Comparison of ENCODE assay signal across 8 cellular contexts in genomic region chr12:122356192-122356635, GRCh38.
DNase-seq lines count a peak whose midpoint lies in the region; ATAC-seq and TF ChIP-seq lines count a peak whose summit lies in the region.

No MANE protein-coding gene starts in this region.

- no peaks in the 10 kb centered on the region for H3K4me1 ChIP-seq in RWPE2 (ENCODE audit: insufficient read depth, poor library complexity, severe bottlenecking)

- no peaks in the 10 kb centered on the region for H3K9me3 ChIP-seq in RWPE2 (ENCODE audit: severe bottlenecking)

- no peaks in the 10 kb centered on the region for H3K27me3 ChIP-seq in RWPE2 (ENCODE audit: insufficient read depth, poor library complexity, severe bottlenecking)

- peaks cover 2% of the 10 kb centered on the region for H3K4me1 Mint-ChIP-seq in glutamatergic neuron (ENCODE audit: low read depth, unreplicated experiment)

- ATAC-seq in RWPE2 (ENCODE audit: low read depth) = peak; percentile 77

- H3K27me3 Mint-ChIP-seq in glutamatergic neuron (ENCODE audit: unreplicated experiment) = no peaks in the 10 kb centered on the region

- TF ChIP-seq CTCF in RWPE2 (IDR thresholded peaks at IDR 0.05; ENCODE audit: poor library complexity, severe bottlenecking) (peak; percentile 85), glutamatergic neuron (IDR thresholded peaks at IDR 0.05; ENCODE audit: partially characterized antibody, unreplicated experiment) (peak; percentile 82)

- peaks cover 72% of the 10 kb centered on the region for H3K36me3 ChIP-seq in RWPE2 (ENCODE audit: low read depth)

- no peak overlapping the region for H3K4me3 Mint-ChIP-seq in glutamatergic neuron (ENCODE audit: unreplicated experiment)

- H3K36me3 Mint-ChIP-seq in glutamatergic neuron (ENCODE audit: unreplicated experiment) = peaks cover 4% of the 10 kb centered on the region

- H3K27ac ChIP-seq in RWPE2 (ENCODE audit: poor library complexity, severe bottlenecking) = no peak overlapping the region

- DNase-seq in DMS53 (lab: John Stamatoyannopoulos, UW) = peak; percentile 78
- peak; percentile 60 to 72 for DNase-seq in Kasumi-1 (lab: John Stamatoyannopoulos, UW)
- DNase-seq in RWPE2 (ENCODE audit: low spot score) = no peak
- DNase-seq in activated gamma-delta T cell treated with anti-CD3 and anti-CD28 coated beads, Interleukin-2, amount 50 U/mL, for 16 hours (ENCODE audit: low read depth) = peak; percentile 32
- peak; percentile 52 for DNase-seq in glutamatergic neuron
- DNase-seq in renal cortical epithelial cell (ENCODE audit: low read depth) = peak; percentile 67
- no peak for DNase-seq in SKM-1 (lab: John Stamatoyannopoulos, UW; ENCODE audit: unreplicated experiment)
- DNase-seq in DMS79 treated with DMSO at 0.1 percent for 48 hours (lab: John Stamatoyannopoulos, UW) = no peak

- peak overlapping the region; percentile 41 for H3K27ac Mint-ChIP-seq in glutamatergic neuron (ENCODE audit: unreplicated experiment)

- no peak overlapping the region for H3K4me3 ChIP-seq in RWPE2 (ENCODE audit: severe bottlenecking)

- H3K9me3 Mint-ChIP-seq in glutamatergic neuron (ENCODE audit: unreplicated experiment) = peaks cover 11% of the 10 kb centered on the region

Comparison
In these comparisons a context has a peak if more than half of its experiments do, and no peak if none do; other contexts are left out.
1. DNase-seq: peak in DMS53 (single experiment), Kasumi-1 (2 of 2), activated gamma-delta T cell treated with anti-CD3 and anti-CD28 coated beads, Interleukin-2, amount 50 U/mL, for 16 hours (single experiment), glutamatergic neuron (single experiment) and renal cortical epithelial cell (single experiment); none in RWPE2 (single experiment), SKM-1 (single experiment) and DMS79 treated with DMSO at 0.1 percent for 48 hours (single experiment).